ENCODE assay signal across 1 cellular context in genomic region chr16:85261205-85261604, GRCh38.
TF ChIP-seq lines count a peak whose summit lies in the region.

No MANE protein-coding gene starts in this region.

TF ChIP-seq in K562, 482 proteins besides CTCF, POLR2A, EP300 and RAD21 (continued from another document):
- no peak for TF ChIP-seq TCF3 (CRISPR knock-in tag; IDR thresholded peaks at IDR 0.05)
- no peak for TF ChIP-seq HMG20B (CRISPR knock-in tag; IDR thresholded peaks at IDR 0.05)
- no peak for TF ChIP-seq TBP (optimal IDR thresholded peaks at IDR 0.05; ENCODE audit: low read depth, low read length)
- no peak for TF ChIP-seq PHB (CRISPR knock-in tag; IDR thresholded peaks at IDR 0.05)
- peak; percentile 69 for TF ChIP-seq MAFK (IDR thresholded peaks at IDR 0.05; ENCODE audit: low read length)
- TF ChIP-seq E2F1 (CRISPR knock-in tag; IDR thresholded peaks at IDR 0.05) = no peak
- peak; percentile 46; the same call in 1 of the 2 replicates for TF ChIP-seq CBFB (CRISPR knock-in tag; IDR thresholded peaks at IDR 0.05)
- TF ChIP-seq BACH1 (tag; IDR thresholded peaks at IDR 0.05) = no peak
- no peak for TF ChIP-seq ZNF609 (CRISPR knock-in tag; IDR thresholded peaks at IDR 0.05; ENCODE audit: borderline replicate concordance)
- TF ChIP-seq ARHGAP35 (IDR thresholded peaks at IDR 0.05; ENCODE audit: partially characterized antibody) = no peak
- no peak for TF ChIP-seq ZNF830 (CRISPR knock-in tag; IDR thresholded peaks at IDR 0.05)
- no peak for TF ChIP-seq PCBP2 (IDR thresholded peaks at IDR 0.05; ENCODE audit: low read depth, low read length, poor library complexity, severe bottlenecking)
- peak; percentile 87 for TF ChIP-seq C11orf30 (IDR thresholded peaks at IDR 0.05; ENCODE audit: low read depth)
- no peak for TF ChIP-seq MEF2A (IDR thresholded peaks at IDR 0.05; ENCODE audit: control insufficient read depth, low read depth, low read length)
- TF ChIP-seq EZH2 (IDR thresholded peaks at IDR 0.05; ENCODE audit: borderline replicate concordance, low read depth, low read length) = no peak
- no peak for TF ChIP-seq MBD1 (CRISPR knock-in tag; IDR thresholded peaks at IDR 0.05)
- TF ChIP-seq, protein P1, sequence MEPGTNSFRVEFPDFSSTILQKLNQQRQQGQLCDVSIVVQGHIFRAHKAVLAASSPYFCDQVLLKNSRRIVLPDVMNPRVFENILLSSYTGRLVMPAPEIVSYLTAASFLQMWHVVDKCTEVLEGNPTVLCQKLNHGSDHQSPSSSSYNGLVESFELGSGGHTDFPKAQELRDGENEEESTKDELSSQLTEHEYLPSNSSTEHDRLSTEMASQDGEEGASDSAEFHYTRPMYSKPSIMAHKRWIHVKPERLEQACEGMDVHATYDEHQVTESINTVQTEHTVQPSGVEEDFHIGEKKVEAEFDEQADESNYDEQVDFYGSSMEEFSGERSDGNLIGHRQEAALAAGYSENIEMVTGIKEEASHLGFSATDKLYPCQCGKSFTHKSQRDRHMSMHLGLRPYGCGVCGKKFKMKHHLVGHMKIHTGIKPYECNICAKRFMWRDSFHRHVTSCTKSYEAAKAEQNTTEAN (CRISPR knock-in tag; IDR thresholded peaks at IDR 0.05) = no peak
- peak; percentile 89 for TF ChIP-seq ZNF316 (IDR thresholded peaks at IDR 0.05)
- TF ChIP-seq GTF2F1 (IDR thresholded peaks at IDR 0.05; ENCODE audit: low read depth, low read length) = no peak
- TF ChIP-seq KLF6 (CRISPR knock-in tag; IDR thresholded peaks at IDR 0.05; ENCODE audit: borderline replicate concordance) = no peak
